ENCODE assay signal across 8 cellular contexts in the genomic region with DNA sequence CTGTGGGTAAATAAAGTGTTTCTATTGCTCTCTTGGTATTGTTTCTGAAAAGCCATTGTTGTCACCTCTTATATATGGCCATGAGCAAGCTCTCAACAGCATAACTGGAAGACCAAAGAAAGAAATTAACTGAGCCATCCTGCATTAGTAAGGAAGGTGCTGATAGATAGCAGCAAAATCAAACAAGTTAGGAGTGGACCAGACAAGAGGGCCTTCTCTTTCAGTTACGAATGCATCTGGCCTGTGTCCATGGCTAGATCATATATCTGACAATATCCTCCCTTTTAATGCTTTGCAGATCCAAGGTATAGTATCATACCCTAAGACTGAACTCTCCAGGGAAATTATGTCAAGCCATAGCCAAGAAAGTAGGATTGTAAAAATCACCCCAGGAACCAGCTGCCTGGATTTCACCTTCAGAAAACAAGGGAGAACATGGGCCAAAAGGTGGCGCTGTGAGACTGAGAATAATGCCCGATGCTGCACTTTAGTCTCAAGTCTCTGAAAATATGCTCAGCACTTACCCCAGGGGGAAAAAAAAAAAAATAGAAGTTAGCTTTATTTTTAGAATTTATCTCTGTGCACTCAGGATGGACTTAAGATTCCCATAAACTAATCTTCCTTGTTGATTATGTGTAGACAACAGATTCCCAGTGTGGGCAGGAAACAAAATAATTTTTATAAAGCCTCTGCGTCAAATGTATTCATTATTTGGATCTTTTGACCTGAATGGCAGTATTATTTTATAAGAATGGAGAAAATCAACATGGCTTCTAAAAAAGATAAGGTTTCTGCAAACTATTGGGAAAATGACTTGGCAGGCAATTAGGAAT.
DNase-seq lines count a peak whose midpoint lies in the region; ATAC-seq and TF ChIP-seq lines count a peak whose summit lies in the region.

No MANE protein-coding gene starts in this region.

- TF ChIP-seq POLR2A in heart left ventricle (IDR thresholded peaks at IDR 0.05), result no peak

- peaks cover 23% of the 10 kb centered on the region for H3F3A ChIP-seq in GM23248 (ENCODE audit: insufficient read depth)

- no peak overlapping the region for H3K27ac Mint-ChIP-seq in activated naive CD8-positive, alpha-beta T cell treated with anti-CD3 and anti-CD28 coated beads, Interleukin-2, amount 50 U/mL, for 24 hours

- no peaks in the 10 kb centered on the region for H3K9me2 ChIP-seq in GM23248 (ENCODE audit: insufficient read depth)

- H3K9ac ChIP-seq in GM23248, result no peak overlapping the region

- in situ Hi-C loops in GM23248 (cut with MboI), result loop anchor here (10.0 to 25.0 kb wide), 3 partner anchors 113 to 790 kb away; no protein-coding TSS in a partner anchor

- H3K27ac ChIP-seq in GM23248 (no peak overlapping the region), heart left ventricle (peak overlapping the region in 1 of 12 donors; percentile 19)

- H2AFZ ChIP-seq in GM23248, result no peak overlapping the region

- H3K4me1 ChIP-seq in GM23248 (ENCODE audit: insufficient read depth) (peaks cover 37% of the 10 kb centered on the region), heart left ventricle (peaks cover 0 to 8% (median 0%) of the 10 kb centered on the region in 12 donors)

- peak; percentile 83 for ATAC-seq in activated naive CD8-positive, alpha-beta T cell treated with anti-CD3 and anti-CD28 coated beads, Interleukin-2, amount 50 U/mL, for 24 hours
- peak in 3 of 4 donors; percentile 77 to 85 (median 84) for ATAC-seq in heart left ventricle
- no peak for ATAC-seq in GM18511 (IDR thresholded peaks at IDR 0.05; ENCODE audit: unreplicated experiment)

- H3K27me3 Mint-ChIP-seq in activated naive CD8-positive, alpha-beta T cell treated with anti-CD3 and anti-CD28 coated beads, Interleukin-2, amount 50 U/mL, for 24 hours, result no peaks in the 10 kb centered on the region

- H3K36me3 Mint-ChIP-seq in activated naive CD8-positive, alpha-beta T cell treated with anti-CD3 and anti-CD28 coated beads, Interleukin-2, amount 50 U/mL, for 24 hours (ENCODE audit: low read depth), result no peaks in the 10 kb centered on the region

- H3K79me2 ChIP-seq in GM23248 (ENCODE audit: insufficient read depth), result no peaks in the 10 kb centered on the region

- intact Hi-C loops in heart left ventricle (cut with DNase I), result loop anchor here (1.0 to 10.0 kb wide), 17 partner anchors 113 to 783 kb away; no protein-coding TSS in a partner anchor

- peak; percentile 50 to 91 (median 80) for TF ChIP-seq CTCF in heart left ventricle (IDR thresholded peaks at IDR 0.05)

- H3K4me3 Mint-ChIP-seq in activated naive CD8-positive, alpha-beta T cell treated with anti-CD3 and anti-CD28 coated beads, Interleukin-2, amount 50 U/mL, for 24 hours, result no peak overlapping the region

- H3K27me3 ChIP-seq in GM23248 (replicated peaks; ENCODE audit: insufficient read depth) (no peaks in the 10 kb centered on the region), heart left ventricle (peaks cover 0 to 7% (median 0%) of the 10 kb centered on the region in 9 donors)

- H3K9me3 ChIP-seq in GM23248 (ENCODE audit: low read depth) (no peaks in the 10 kb centered on the region), heart left ventricle (no peaks in the 10 kb centered on the region)

- no peaks in the 10 kb centered on the region for H3K9me3 Mint-ChIP-seq in activated naive CD8-positive, alpha-beta T cell treated with anti-CD3 and anti-CD28 coated beads, Interleukin-2, amount 50 U/mL, for 24 hours

- DNase-seq in CMK (ENCODE audit: low read depth) (peak; percentile 55), GM23248 (peak; percentile 87), NCI-H1048 (lab: John Stamatoyannopoulos, UW) (peak; percentile 57), SW 1271 (lab: John Stamatoyannopoulos, UW) (peak; percentile 23 to 83), heart left ventricle (peak; percentile 74 to 83 (median 80)), renal cortical epithelial cell (ENCODE audit: low read depth) (peak; percentile 81)
- DNase-seq in activated naive CD8-positive, alpha-beta T cell treated with anti-CD3 and anti-CD28 coated beads, Interleukin-2, amount 50 U/mL, for 24 hours, result peak; percentile 89

- 46 to 47% methylated on average over 4 of the region's 4 CpGs for WGBS in GM23248 (ENCODE audit: low coverage in 1 of 2, low lambda C conversion rate in 2 of 2, missing lambda C conversion rate in 2 of 2), 2 experiments
- 39 to 43% (median 41%) methylated on average over 4 of the region's 4 CpGs for whole genome bisulfite sequencing in heart left ventricle, 4 donors

- H3K4me2 ChIP-seq in GM23248 (ENCODE audit: unreplicated experiment), result peak overlapping the region; percentile 26

- H3K36me3 ChIP-seq in GM23248 (ENCODE audit: low read depth) (no peaks in the 10 kb centered on the region), heart left ventricle (no peaks in the 10 kb centered on the region)

- peaks cover 19% of the 10 kb centered on the region for H3K4me1 Mint-ChIP-seq in activated naive CD8-positive, alpha-beta T cell treated with anti-CD3 and anti-CD28 coated beads, Interleukin-2, amount 50 U/mL, for 24 hours

- H3K4me3 ChIP-seq in GM23248, result no peak overlapping the region
- no peak overlapping the region for H3K4me3 ChIP-seq in heart left ventricle

- no peaks in the 10 kb centered on the region for H4K20me1 ChIP-seq in GM23248 (ENCODE audit: insufficient read depth)
